ENCODE assay signal across 8 cellular contexts in the genomic region with DNA sequence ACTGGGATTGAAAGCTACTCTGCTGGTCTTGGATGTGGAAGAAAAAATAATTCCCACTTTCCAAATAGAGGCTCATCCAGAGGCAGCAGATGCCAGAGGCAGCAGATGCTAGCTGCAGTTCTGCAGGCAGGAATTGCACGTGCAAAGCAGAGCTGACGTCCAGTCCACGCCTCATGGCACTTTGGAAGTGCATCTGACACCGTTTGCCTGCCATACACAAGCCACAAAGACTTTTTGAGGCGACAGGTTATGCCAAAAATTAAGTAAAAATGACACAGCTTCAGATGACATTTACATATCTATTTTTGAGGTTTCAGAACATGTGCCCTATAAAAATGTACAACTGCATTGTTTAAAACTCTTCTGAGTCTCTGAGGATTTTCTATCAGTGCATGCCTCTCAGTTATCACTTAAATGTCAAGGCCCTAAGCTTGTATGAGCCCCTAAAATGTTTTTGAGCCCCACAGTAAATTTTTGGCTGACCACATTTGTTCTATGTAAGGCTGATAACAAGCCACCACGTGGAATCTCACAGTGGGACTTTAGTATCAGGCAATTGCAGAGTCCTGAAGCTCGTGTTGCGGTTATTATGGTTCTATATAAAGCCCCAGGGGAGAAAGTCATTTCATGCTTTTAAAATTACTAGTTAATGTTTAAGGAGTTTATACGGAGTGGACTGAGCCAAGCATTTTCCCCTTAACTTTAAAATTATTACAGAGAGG.
DNase-seq lines count a peak whose midpoint lies in the region; ATAC-seq, FAIRE-seq and TF ChIP-seq lines count a peak whose summit lies in the region.

No MANE protein-coding gene starts in this region.

- TF ChIP-seq CTCF in hepatocyte (IDR thresholded peaks at IDR 0.05; ENCODE audit: poor library complexity) (no peak), suprapubic skin (IDR thresholded peaks at IDR 0.05) (no peak)

- 46% methylated on average over 9 of the region's 9 CpGs for WGBS in hepatocyte (ENCODE audit: low lambda C conversion rate, missing lambda C conversion rate)
- 64% methylated on average over 9 of the region's 9 CpGs for WGBS in suprapubic skin

- no peak overlapping the region for H2AFZ ChIP-seq in hepatocyte

- DNase-seq in activated CD8-positive, alpha-beta memory T cell treated with anti-CD3 and anti-CD28 coated beads for 24 hours = peak; percentile 54
- DNase-seq in activated CD8-positive, alpha-beta memory T cell treated with anti-CD3 and anti-CD28 coated beads, Interleukin-2, amount 50 U/mL, for 48 hours = no peak
- DNase-seq in SJCRH30 (peak; percentile 80 to 91), hepatocyte (ENCODE audit: low spot score) (no peak), frontal cortex (ENCODE audit: low spot score in 2 of 2) (no peak), NCI-H510A treated with DMSO at 0.1 percent for 48 hours (lab: John Stamatoyannopoulos, UW) (no peak), suprapubic skin (ENCODE audit: low spot score in 2 of 2) (no peak)

- TF ChIP-seq EP300 in suprapubic skin (IDR thresholded peaks at IDR 0.05) = no peak

- no peak for FAIRE-seq in frontal cortex (lab: Jason Lieb, UNC)

- H3K9me2 ChIP-seq in hepatocyte (replicated peaks; ENCODE audit: insufficient read depth) = no peaks in the 10 kb centered on the region

- H3K27me3 ChIP-seq in SJCRH30 = no peaks in the 10 kb centered on the region
- no peaks in the 10 kb centered on the region for H3K27me3 ChIP-seq in hepatocyte
- H3K27me3 ChIP-seq in suprapubic skin = no peaks in the 10 kb centered on the region

- peak overlapping the region; percentile 59 for H3K4me2 ChIP-seq in hepatocyte

- H3K4me3 ChIP-seq in SJCRH30 = no peak overlapping the region
- no peak overlapping the region for H3K4me3 ChIP-seq in hepatocyte
- H3K4me3 ChIP-seq in suprapubic skin = no peak overlapping the region

- peak overlapping the region; percentile 72 for H3K27ac ChIP-seq in SJCRH30
- peak overlapping the region; percentile 70 for H3K27ac ChIP-seq in hepatocyte
- H3K27ac ChIP-seq in suprapubic skin = no peak overlapping the region

- TF ChIP-seq POLR2A in suprapubic skin (IDR thresholded peaks at IDR 0.05) = no peak

- H3K4me1 ChIP-seq in SJCRH30 = peaks cover 42% of the 10 kb centered on the region
- peaks cover 49% of the 10 kb centered on the region for H3K4me1 ChIP-seq in hepatocyte (ENCODE audit: insufficient read depth)
- peaks cover 10% of the 10 kb centered on the region for H3K4me1 ChIP-seq in suprapubic skin

- no peaks in the 10 kb centered on the region for H3K9me3 ChIP-seq in SJCRH30 (replicated peaks)
- no peaks in the 10 kb centered on the region for H3K9me3 ChIP-seq in hepatocyte (ENCODE audit: low read depth)
- H3K9me3 ChIP-seq in suprapubic skin = no peaks in the 10 kb centered on the region

- ATAC-seq in HG02885 (IDR thresholded peaks at IDR 0.05; ENCODE audit: poor library complexity, unreplicated experiment) = peak; percentile 76

- no peaks in the 10 kb centered on the region for H4K20me1 ChIP-seq in hepatocyte (ENCODE audit: insufficient read depth, poor library complexity, severe bottlenecking)

- no peaks in the 10 kb centered on the region for H3K36me3 ChIP-seq in SJCRH30
- no peaks in the 10 kb centered on the region for H3K36me3 ChIP-seq in hepatocyte (replicated peaks; ENCODE audit: insufficient read depth, low read depth)
- no peaks in the 10 kb centered on the region for H3K36me3 ChIP-seq in suprapubic skin

- H3K79me2 ChIP-seq in hepatocyte = peaks cover 5% of the 10 kb centered on the region

Comparison
In these comparisons a context has a peak if more than half of its experiments do, and no peak if none do; other contexts are left out.
1. DNase-seq: peak in activated CD8-positive, alpha-beta memory T cell treated with anti-CD3 and anti-CD28 coated beads for 24 hours (single experiment) and SJCRH30 (2 of 2); none in activated CD8-positive, alpha-beta memory T cell treated with anti-CD3 and anti-CD28 coated beads, Interleukin-2, amount 50 U/mL, for 48 hours (single experiment), hepatocyte (single experiment), frontal cortex (0 of 2), NCI-H510A treated with DMSO at 0.1 percent for 48 hours (single experiment) and suprapubic skin (0 of 2).